8 cellular contexts compared by ENCODE assay signal in genomic region chr10:4825868-4826787, GRCh38. TPM values are rescaled to one million over a fixed set of nuclear protein-coding genes. Genes with fewer than 3 reads are reported as not detected.
DNase-seq lines count a peak whose midpoint lies in the region; ATAC-seq and TF ChIP-seq lines count a peak whose summit lies in the region.

AKR1E2 (plus strand) TSS chr10:4826207; CDS start chr10:4826325, 118 bp downstream.

- ATAC-seq in CD4-positive, alpha-beta T cell (ENCODE audit: poor library complexity): peak; percentile 92
- ATAC-seq in HG02943 (IDR thresholded peaks at IDR 0.05; ENCODE audit: low read depth, unreplicated experiment) (peak; percentile 64), HG03565 (IDR thresholded peaks at IDR 0.05; ENCODE audit: unreplicated experiment) (no peak)
- peak; percentile 90 to 93 for ATAC-seq in natural killer cell treated with Interleukin-12 subunit alpha and Interleukin-12 subunit beta and Interleukin-15 and Interleukin-18, amount 100 ng/mL, for 72 hours
- peak; percentile 91 to 93 for ATAC-seq in stimulated activated naive B cell treated with anti-CD40 and anti-IgM and Interleukin-4, amounts not matched to agents 10 μg/mL and 1 μg/mL and 100 μg/mL, for 72 hours (replicated peaks)

- intact Hi-C loops in CD4-positive, alpha-beta T cell (cut with DNase I, micrococcal nuclease): no loop called here
- intact Hi-C loops in activated naive CD4-positive, alpha-beta T cell treated with anti-CD3 and anti-CD28 coated beads for 36 hours (cut with micrococcal nuclease): loop anchor here (1.0 to 5.0 kb wide), 3 partner anchors 23 to 986 kb away; partner anchors contain the start of gene GDI2

- no peaks in the 10 kb centered on the region for H3K36me3 Mint-ChIP-seq in CD4-positive, alpha-beta T cell (ENCODE audit: low read depth)
- peaks cover 2% of the 10 kb centered on the region for H3K36me3 Mint-ChIP-seq in activated naive CD4-positive, alpha-beta T cell treated with anti-CD3 and anti-CD28 coated beads for 36 hours (ENCODE audit: low read depth)
- no peaks in the 10 kb centered on the region for H3K36me3 Mint-ChIP-seq in natural killer cell treated with Interleukin-12 subunit alpha and Interleukin-12 subunit beta and Interleukin-15 and Interleukin-18, amount 100 ng/mL, for 72 hours
- H3K36me3 Mint-ChIP-seq in stimulated activated naive B cell treated with anti-CD40 and anti-IgM and Interleukin-4, amounts not matched to agents 10 μg/mL and 1 μg/mL and 100 μg/mL, for 72 hours: peaks cover 1 to 4% of the 10 kb centered on the region in 2 donors

- peaks cover 7% of the 10 kb centered on the region for H3K27me3 Mint-ChIP-seq in CD4-positive, alpha-beta T cell
- H3K27me3 Mint-ChIP-seq in activated naive CD4-positive, alpha-beta T cell treated with anti-CD3 and anti-CD28 coated beads for 36 hours (ENCODE audit: low read depth): no peaks in the 10 kb centered on the region
- H3K27me3 Mint-ChIP-seq in natural killer cell treated with Interleukin-12 subunit alpha and Interleukin-12 subunit beta and Interleukin-15 and Interleukin-18, amount 100 ng/mL, for 72 hours: peaks cover 46 to 67% of the 10 kb centered on the region in 2 donors
- peaks cover 57 to 80% of the 10 kb centered on the region in 2 donors for H3K27me3 Mint-ChIP-seq in stimulated activated naive B cell treated with anti-CD40 and anti-IgM and Interleukin-4, amounts not matched to agents 10 μg/mL and 1 μg/mL and 100 μg/mL, for 72 hours

- no peaks in the 10 kb centered on the region for H3K27me3 ChIP-seq in CD4-positive, alpha-beta T cell (ENCODE audit: control insufficient read depth, insufficient read depth, low read length)
- H3K27me3 ChIP-seq in SJSA1 (replicated peaks): no peaks in the 10 kb centered on the region

- no peak for TF ChIP-seq CTCF in CD4-positive, alpha-beta T cell (IDR thresholded peaks at IDR 0.05)
- no peak for TF ChIP-seq CTCF in fibroblast of villous mesenchyme (IDR thresholded peaks at IDR 0.05; ENCODE audit: insufficient read depth, low read depth, low read length)

- CTCF ChIA-PET in CD4-positive, alpha-beta T cell (lab: Charles Lee): interaction anchor here (1.8 to 4.9 kb wide), 3 partner anchors 11 to 26 kb away, joined by 4 to 21 read pairs (median 7); no protein-coding TSS in a partner anchor
- CTCF ChIA-PET in activated naive CD4-positive, alpha-beta T cell treated with anti-CD3 and anti-CD28 coated beads for 36 hours (lab: Charles Lee): interaction anchor here (0.6 to 1.5 kb wide), 3 partner anchors 11 to 609 kb away, joined by 3 to 6 read pairs (median 6); no protein-coding TSS in a partner anchor

- peaks cover 43% of the 10 kb centered on the region for H3K4me1 Mint-ChIP-seq in CD4-positive, alpha-beta T cell (ENCODE audit: low read depth)
- peaks cover 22% of the 10 kb centered on the region for H3K4me1 Mint-ChIP-seq in activated naive CD4-positive, alpha-beta T cell treated with anti-CD3 and anti-CD28 coated beads for 36 hours (ENCODE audit: low read depth)
- peaks cover 0 to 7% of the 10 kb centered on the region in 2 donors for H3K4me1 Mint-ChIP-seq in natural killer cell treated with Interleukin-12 subunit alpha and Interleukin-12 subunit beta and Interleukin-15 and Interleukin-18, amount 100 ng/mL, for 72 hours (ENCODE audit: low read depth in 2 of 2)
- peaks cover 6 to 14% of the 10 kb centered on the region in 2 donors for H3K4me1 Mint-ChIP-seq in stimulated activated naive B cell treated with anti-CD40 and anti-IgM and Interleukin-4, amounts not matched to agents 10 μg/mL and 1 μg/mL and 100 μg/mL, for 72 hours

- peaks cover 21% of the 10 kb centered on the region for H3K4me1 ChIP-seq in SJSA1 (replicated peaks)

- H3K4me3 Mint-ChIP-seq in CD4-positive, alpha-beta T cell: peak within 1 kb of the TSS; percentile 66
- peak within 1 kb of the TSS; percentile 73 for H3K4me3 Mint-ChIP-seq in activated naive CD4-positive, alpha-beta T cell treated with anti-CD3 and anti-CD28 coated beads for 36 hours
- peak within 1 kb of the TSS; percentile 59 for H3K4me3 Mint-ChIP-seq in natural killer cell treated with Interleukin-12 subunit alpha and Interleukin-12 subunit beta and Interleukin-15 and Interleukin-18, amount 100 ng/mL, for 72 hours
- peak within 1 kb of the TSS; percentile 85 for H3K4me3 Mint-ChIP-seq in stimulated activated naive B cell treated with anti-CD40 and anti-IgM and Interleukin-4, amounts not matched to agents 10 μg/mL and 1 μg/mL and 100 μg/mL, for 72 hours

- peak within 1 kb of the TSS; percentile 52 for H3K27ac ChIP-seq in CD4-positive, alpha-beta T cell (ENCODE audit: low read depth, low read length)
- peak within 1 kb of the TSS; percentile 96 for H3K27ac ChIP-seq in SJSA1

- peak; percentile 45 to 88 (median 66) for DNase-seq in CD4-positive, alpha-beta T cell
- DNase-seq in SJSA1 (ENCODE audit: low read depth in 1 of 2, low spot score in 2 of 2) (peak; percentile 89 to 97), fibroblast of villous mesenchyme (ENCODE audit: low read depth) (peak; percentile 95)
- peak; percentile 87 for DNase-seq in activated naive CD4-positive, alpha-beta T cell treated with anti-CD3 and anti-CD28 coated beads for 36 hours
- peak; percentile 85 for DNase-seq in natural killer cell treated with Interleukin-12 subunit alpha and Interleukin-12 subunit beta and Interleukin-15 and Interleukin-18, amount 100 ng/mL, for 72 hours (ENCODE audit: low spot score)
- DNase-seq in stimulated activated naive B cell treated with anti-CD40 and anti-IgM and Interleukin-4, amounts not matched to agents 10 μg/mL and 1 μg/mL and 100 μg/mL, for 72 hours: peak; percentile 69

- no peaks in the 10 kb centered on the region for H3K9me3 ChIP-seq in CD4-positive, alpha-beta T cell (ENCODE audit: control insufficient read depth, low read length)
- H3K9me3 ChIP-seq in SJSA1 (replicated peaks): peaks cover 9% of the 10 kb centered on the region

- peak within 1 kb of the TSS; percentile 63 for H3K27ac Mint-ChIP-seq in CD4-positive, alpha-beta T cell
- H3K27ac Mint-ChIP-seq in activated naive CD4-positive, alpha-beta T cell treated with anti-CD3 and anti-CD28 coated beads for 36 hours: peak within 1 kb of the TSS; percentile 33
- H3K27ac Mint-ChIP-seq in natural killer cell treated with Interleukin-12 subunit alpha and Interleukin-12 subunit beta and Interleukin-15 and Interleukin-18, amount 100 ng/mL, for 72 hours: peak within 1 kb of the TSS in 1 of 2 donors; percentile 9
- H3K27ac Mint-ChIP-seq in stimulated activated naive B cell treated with anti-CD40 and anti-IgM and Interleukin-4, amounts not matched to agents 10 μg/mL and 1 μg/mL and 100 μg/mL, for 72 hours: peak within 1 kb of the TSS; percentile 90

- peak within 1 kb of the TSS; percentile 78 for H3K4me3 ChIP-seq in SJSA1
- H3K4me3 ChIP-seq in fibroblast of villous mesenchyme (ENCODE audit: low read depth, low read length): peak within 1 kb of the TSS; percentile 60

- H3K36me3 ChIP-seq in SJSA1: peaks cover 13% of the 10 kb centered on the region

- no peaks in the 10 kb centered on the region for H3K9me3 Mint-ChIP-seq in CD4-positive, alpha-beta T cell
- no peaks in the 10 kb centered on the region for H3K9me3 Mint-ChIP-seq in activated naive CD4-positive, alpha-beta T cell treated with anti-CD3 and anti-CD28 coated beads for 36 hours
- H3K9me3 Mint-ChIP-seq in natural killer cell treated with Interleukin-12 subunit alpha and Interleukin-12 subunit beta and Interleukin-15 and Interleukin-18, amount 100 ng/mL, for 72 hours: no peaks in the 10 kb centered on the region
- H3K9me3 Mint-ChIP-seq in stimulated activated naive B cell treated with anti-CD40 and anti-IgM and Interleukin-4, amounts not matched to agents 10 μg/mL and 1 μg/mL and 100 μg/mL, for 72 hours: peaks cover 4% of the 10 kb centered on the region in 2 donors

- POLR2A ChIA-PET in CD4-positive, alpha-beta T cell (lab: Charles Lee): interaction anchor here (0.6 to 2.3 kb wide), 10 partner anchors 8 to 620 kb away, joined by 3 to 20 read pairs (median 5); no protein-coding TSS in a partner anchor

RNA-seq across cellular contexts. Expression of gene AKR1E2, which starts in this region (rescaled TPM):
- 10 to 100 TPM; 26.0 to 30.4 TPM for total RNA-seq in CD4-positive, alpha-beta T cell
- 17.0 and 24.5 TPM in 2 replicates for total RNA-seq in SJSA1 (2014; rRNA removed; shearing (Covaris generic))
- 1 to 10 TPM; 7.1 to 7.3 TPM for total RNA-seq in activated naive CD4-positive, alpha-beta T cell treated with anti-CD3 and anti-CD28 coated beads for 36 hours
- 7.7 and 9.1 TPM in 2 replicates for total RNA-seq in fibroblast of villous mesenchyme
- 1 to 10 TPM; 2.2 to 3.9 TPM for total RNA-seq in natural killer cell treated with Interleukin-12 subunit alpha and Interleukin-12 subunit beta and Interleukin-15 and Interleukin-18, amount 100 ng/mL, for 72 hours
